Comparison of ENCODE assay signal across 27 cellular contexts in the genomic region with DNA sequence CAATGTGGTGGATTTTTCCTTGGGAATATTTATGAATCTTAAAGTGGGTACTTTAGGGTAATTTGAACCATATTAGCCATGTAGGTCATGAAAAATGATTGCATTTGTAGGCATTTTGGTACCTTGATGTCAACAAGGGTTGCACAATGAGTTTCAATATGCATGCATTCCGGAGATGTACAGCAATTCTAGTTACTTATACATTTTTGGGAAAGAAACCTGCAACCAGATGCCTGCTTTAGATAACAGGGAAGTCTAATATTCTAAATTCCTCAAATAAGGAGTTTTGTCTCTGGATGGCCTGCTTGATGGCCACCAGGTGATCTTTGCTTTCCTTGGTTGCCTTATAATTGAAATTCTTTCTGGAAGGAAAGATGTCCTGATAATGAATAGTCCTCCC.
"Had no signal": no experiment of that assay in that cellular context is flagged by ENCODE, and none has a peak within 500 bp of the region (broad histone marks: within the 10 kb centered on the region; RNA-seq: fewer than 3 reads in every experiment).

No MANE protein-coding gene starts in this region.

- H3K27ac Mint-ChIP-seq: naive thymus-derived CD4-positive, alpha-beta T cell; nephron; neural progenitor cell; progenitor cell of endocrine pancreas; stimulated activated naive CD8-positive, alpha-beta T cell treated with anti-CD3 and anti-CD28 coated beads, Interleukin-15, Interleukin-2, amounts not matched to agents 100 ng/mL and 50 ng/mL, for 24 hours had no signal

- H2AFZ ChIP-seq: neural progenitor cell, parathyroid adenoma had no signal

- H3K27me3 Mint-ChIP-seq: naive thymus-derived CD4-positive, alpha-beta T cell; progenitor cell of endocrine pancreas; stimulated activated naive B cell treated with anti-CD40 and anti-IgM and Interleukin-4, amounts not matched to agents 10 μg/mL and 1 μg/mL and 100 μg/mL, for 72 hours; stimulated activated naive CD8-positive, alpha-beta T cell treated with anti-CD3 and anti-CD28 coated beads, Interleukin-15, Interleukin-2, amounts not matched to agents 100 ng/mL and 50 ng/mL, for 24 hours had no signal

- H3K27me3 ChIP-seq: neural progenitor cell, ovary, right lobe of liver, sigmoid colon, stomach, thyroid gland, tibial nerve, upper lobe of left lung, uterus had no signal

- H3K9me3 Mint-ChIP-seq: naive thymus-derived CD4-positive, alpha-beta T cell; natural killer cell; nephron; neural progenitor cell; stimulated activated naive CD8-positive, alpha-beta T cell treated with anti-CD3 and anti-CD28 coated beads, Interleukin-15, Interleukin-2, amounts not matched to agents 100 ng/mL and 50 ng/mL, for 24 hours had no signal

- H3K4me3 ChIP-seq: neural progenitor cell, ovary, psoas muscle, right lobe of liver, sigmoid colon, stomach, thoracic aorta, thyroid gland, tibial nerve, upper lobe of left lung, uterus had no signal

- H3K36me3 ChIP-seq: neural progenitor cell, ovary, right lobe of liver, sigmoid colon, stomach, thoracic aorta, thyroid gland, tibial nerve, upper lobe of left lung, uterus had no signal

- DNase-seq: naive thymus-derived CD4-positive, alpha-beta T cell; natural killer cell; occipital lobe; ovary; posterior cingulate gyrus; psoas muscle; right cardiac atrium; right lobe of liver; sigmoid colon; small intestine; stimulated activated CD4-positive, alpha-beta T cell treated with anti-CD3 and anti-CD28 coated beads, Interleukin-15, amount 100 ng/mL, for 24 hours; stimulated activated CD4-positive, alpha-beta T cell treated with anti-CD3 and anti-CD28 coated beads, Interleukin-4, amount 100 ng/mL, for 1 hour; stimulated activated CD4-positive, alpha-beta T cell treated with anti-CD3 and anti-CD28 coated beads, Interleukin-4, amount 100 ng/mL, for 4 hours; stimulated activated CD8-positive, alpha-beta memory T cell treated with anti-CD3 and anti-CD28 coated beads, Interleukin-4, amount 100 ng/mL, for 48 hours; stimulated activated naive B cell treated with anti-CD40 and anti-IgM and Interleukin-4, amounts not matched to agents 10 μg/mL and 1 μg/mL and 100 μg/mL, for 72 hours; stimulated activated naive CD4-positive, alpha-beta T cell treated with Interleukin-2 at 50 U/mL for 16 hours; stomach; upper lobe of left lung; uterus had no signal

- H3K4me1 Mint-ChIP-seq: naive thymus-derived CD4-positive, alpha-beta T cell had no signal

- H3K9ac ChIP-seq: neural progenitor cell, parathyroid adenoma had no signal

- H3K36me3 Mint-ChIP-seq: natural killer cell, neural progenitor cell had no signal

- H3K4me2 ChIP-seq: neural progenitor cell had no signal

- H3K9me3 ChIP-seq: ovary, psoas muscle, right lobe of liver, sigmoid colon, stomach, thoracic aorta, thyroid gland, tibial nerve, upper lobe of left lung, uterus had no signal

- H3K4me3 Mint-ChIP-seq: naive thymus-derived CD4-positive, alpha-beta T cell; natural killer cell; nephron; neural progenitor cell; stimulated activated naive CD8-positive, alpha-beta T cell treated with anti-CD3 and anti-CD28 coated beads, Interleukin-15, Interleukin-2, amounts not matched to agents 100 ng/mL and 50 ng/mL, for 24 hours had no signal

- H3K79me2 ChIP-seq: parathyroid adenoma had no signal

- ATAC-seq: naive thymus-derived CD4-positive, alpha-beta T cell; psoas muscle; right cardiac atrium; right lobe of liver had no signal

- H3K27ac ChIP-seq: neural progenitor cell, ovary, parathyroid adenoma, psoas muscle, right lobe of liver, sigmoid colon, stomach, thoracic aorta, thyroid gland, tibial nerve, upper lobe of left lung, uterus had no signal

- H3K4me1 ChIP-seq: parathyroid adenoma, right lobe of liver, upper lobe of left lung, uterus had no signal
